ENCODE assay signal across 25 cellular contexts in genomic region chr14:97217094-97217885, GRCh38.
DNase-seq lines count a peak whose midpoint lies in the region; ATAC-seq and TF ChIP-seq lines count a peak whose summit lies in the region.
"Had no signal": no experiment of that assay in that cellular context is flagged by ENCODE, and none has a peak within 500 bp of the region (broad histone marks: within the 10 kb centered on the region; RNA-seq: fewer than 3 reads in every experiment).

No MANE protein-coding gene starts in this region.

- ATAC-seq in stimulated activated effector memory CD8-positive, alpha-beta T cell treated with anti-CD3 and anti-CD28 coated beads, Interleukin-12 subunit alpha, Interleukin-12 subunit beta, amount 100 ng/mL, for 72 hours, result no peak
- ATAC-seq in HG02571 (IDR thresholded peaks at IDR 0.05; ENCODE audit: unreplicated experiment) (no peak), HG03354 (IDR thresholded peaks at IDR 0.05; ENCODE audit: poor library complexity, severe bottlenecking, unreplicated experiment) (no peak)
- ATAC-seq: gastrocnemius medialis, lower lobe of right lung had no signal

- H3K4me3 ChIP-seq in SK-N-MC (peak overlapping the region; percentile 82), iPS-18a (ENCODE audit: low read length) (peak overlapping the region; percentile 79)
- H3K4me3 ChIP-seq: gastrocnemius medialis, lower lobe of right lung, tibial nerve had no signal

- H3K9me3 ChIP-seq in SK-N-MC (ENCODE audit: low read depth, low read length), result no peaks in the 10 kb centered on the region
- H3K9me3 ChIP-seq in iPS-18a (ENCODE audit: control insufficient read depth, low read depth, low read length), result no peaks in the 10 kb centered on the region
- H3K9me3 ChIP-seq: A549, BE2C, gastrocnemius medialis, lower lobe of right lung, tibial nerve had no signal

- no peaks in the 10 kb centered on the region for H3K9me3 Mint-ChIP-seq in activated T-cell treated with anti-CD3 and anti-CD28 coated beads, Interleukin-2, amount 50 U/mL, for 24 hours
- no peaks in the 10 kb centered on the region for H3K9me3 Mint-ChIP-seq in stimulated activated effector memory CD8-positive, alpha-beta T cell treated with anti-CD3 and anti-CD28 coated beads, Interleukin-12 subunit alpha, Interleukin-12 subunit beta, amount 100 ng/mL, for 72 hours
- H3K9me3 Mint-ChIP-seq: activated naive CD4-positive, alpha-beta T cell treated with anti-CD3 and anti-CD28 coated beads for 36 hours; stimulated activated naive CD8-positive, alpha-beta T cell treated with anti-CD3 and anti-CD28 coated beads, Interleukin-15, Interleukin-2, amounts not matched to agents 100 ng/mL and 50 ng/mL, for 24 hours had no signal

- peaks cover 21% of the 10 kb centered on the region for H3K27me3 ChIP-seq in iPS-18a (ENCODE audit: control insufficient read depth, insufficient read depth, low read length)

- peaks cover 14% of the 10 kb centered on the region for H3K4me1 Mint-ChIP-seq in activated T-cell treated with anti-CD3 and anti-CD28 coated beads, Interleukin-2, amount 50 U/mL, for 24 hours (ENCODE audit: low read depth)
- peaks cover 12% of the 10 kb centered on the region for H3K4me1 Mint-ChIP-seq in stimulated activated effector memory CD8-positive, alpha-beta T cell treated with anti-CD3 and anti-CD28 coated beads, Interleukin-12 subunit alpha, Interleukin-12 subunit beta, amount 100 ng/mL, for 72 hours

- H3K27ac ChIP-seq in SK-N-MC, result peak overlapping the region; percentile 100
- no peak overlapping the region for H3K27ac ChIP-seq in iPS-18a (ENCODE audit: low read length)
- H3K27ac ChIP-seq: A549, gastrocnemius medialis, GM23248, lower lobe of right lung, tibial nerve had no signal

- H3K27me3 Mint-ChIP-seq in activated T-cell treated with anti-CD3 and anti-CD28 coated beads, Interleukin-2, amount 50 U/mL, for 24 hours, result peaks cover 16% of the 10 kb centered on the region

- peak overlapping the region; percentile 54 for H3K4me3 Mint-ChIP-seq in activated T-cell treated with anti-CD3 and anti-CD28 coated beads, Interleukin-2, amount 50 U/mL, for 24 hours
- H3K4me3 Mint-ChIP-seq in stimulated activated effector memory CD8-positive, alpha-beta T cell treated with anti-CD3 and anti-CD28 coated beads, Interleukin-12 subunit alpha, Interleukin-12 subunit beta, amount 100 ng/mL, for 72 hours, result peak overlapping the region; percentile 75
- H3K4me3 Mint-ChIP-seq: activated naive CD4-positive, alpha-beta T cell treated with anti-CD3 and anti-CD28 coated beads for 36 hours had no signal

- no peak overlapping the region for H3K27ac Mint-ChIP-seq in activated T-cell treated with anti-CD3 and anti-CD28 coated beads, Interleukin-2, amount 50 U/mL, for 24 hours
- no peak overlapping the region for H3K27ac Mint-ChIP-seq in stimulated activated effector memory CD8-positive, alpha-beta T cell treated with anti-CD3 and anti-CD28 coated beads, Interleukin-12 subunit alpha, Interleukin-12 subunit beta, amount 100 ng/mL, for 72 hours
- H3K27ac Mint-ChIP-seq: activated naive CD4-positive, alpha-beta T cell treated with anti-CD3 and anti-CD28 coated beads for 36 hours; stimulated activated naive CD8-positive, alpha-beta T cell treated with anti-CD3 and anti-CD28 coated beads, Interleukin-15, Interleukin-2, amounts not matched to agents 100 ng/mL and 50 ng/mL, for 24 hours had no signal

- no peaks in the 10 kb centered on the region for H3K36me3 Mint-ChIP-seq in activated T-cell treated with anti-CD3 and anti-CD28 coated beads, Interleukin-2, amount 50 U/mL, for 24 hours (ENCODE audit: low read depth)
- no peaks in the 10 kb centered on the region for H3K36me3 Mint-ChIP-seq in stimulated activated effector memory CD8-positive, alpha-beta T cell treated with anti-CD3 and anti-CD28 coated beads, Interleukin-12 subunit alpha, Interleukin-12 subunit beta, amount 100 ng/mL, for 72 hours

- peak overlapping the region; percentile 98 for H3K9ac ChIP-seq in SK-N-MC (ENCODE audit: insufficient read length)
- H3K9ac ChIP-seq in iPS-18a (ENCODE audit: low read length), result no peak overlapping the region
- H3K9ac ChIP-seq: GM23248 had no signal

- no peak for TF ChIP-seq POLR2A in erythroblast (IDR thresholded peaks at IDR 0.05; ENCODE audit: low read length)

- no peak for DNase-seq in activated T-cell treated with anti-CD3 and anti-CD28 coated beads, Interleukin-2, amount 50 U/mL, for 24 hours
- DNase-seq in activated T-cell treated with anti-CD3 and anti-CD28 coated beads, Interleukin-2, amount 50 U/mL, for 1 hour, result no peak
- DNase-seq in SK-N-MC (ENCODE audit: low read depth, low spot score) (no peak), erythroblast (lab: John Stamatoyannopoulos, UW) (no peak)
- DNase-seq in stimulated activated effector memory CD8-positive, alpha-beta T cell treated with anti-CD3 and anti-CD28 coated beads, Interleukin-12 subunit alpha, Interleukin-12 subunit beta, amount 100 ng/mL, for 72 hours (ENCODE audit: low spot score in 2 of 2), result no peak
- DNase-seq: activated CD4-positive, alpha-beta T cell treated with anti-CD3 and anti-CD28 coated beads for 48 hours; activated naive CD4-positive, alpha-beta T cell treated with anti-CD3 and anti-CD28 coated beads for 36 hours; BE2C; EL; gastrocnemius medialis; GM23248; lower lobe of right lung; NCI-H1105; NCI-H2081; NCI-H446; nucleus accumbens; SHP77 treated with DMSO at 0.1 percent for 48 hours; stimulated activated CD4-positive, alpha-beta T cell treated with anti-CD3 and anti-CD28 coated beads, Interleukin-4, amount 100 ng/mL, for 4 hours; T-helper 1 cell had no signal

- H3K4me1 ChIP-seq in iPS-18a (ENCODE audit: control insufficient read depth, low read depth, low read length), result peaks cover 17% of the 10 kb centered on the region
- H3K4me1 ChIP-seq: A549, BE2C, gastrocnemius medialis had no signal

- no peaks in the 10 kb centered on the region for H3K36me3 ChIP-seq in SK-N-MC (ENCODE audit: insufficient read depth, low read length)
- no peaks in the 10 kb centered on the region for H3K36me3 ChIP-seq in iPS-18a (ENCODE audit: control insufficient read depth, low read depth, low read length)
- H3K36me3 ChIP-seq: BE2C, gastrocnemius medialis, lower lobe of right lung, tibial nerve had no signal
